ENCODE assay signal across 8 cellular contexts in genomic region chr7:135210818-135211178, GRCh38. TPM values are rescaled to one million over a fixed set of nuclear protein-coding genes. Genes with fewer than 3 reads are reported as not detected.
DNase-seq lines count a peak whose midpoint lies in the region; ATAC-seq and TF ChIP-seq lines count a peak whose summit lies in the region.

No MANE protein-coding gene starts in this region.

- TF ChIP-seq CTCF in WI38 (IDR thresholded peaks at IDR 0.05; ENCODE audit: low read depth, low read length), result no peak
- no peak for TF ChIP-seq CTCF in fibroblast of villous mesenchyme (IDR thresholded peaks at IDR 0.05; ENCODE audit: insufficient read depth, low read depth, low read length)
- TF ChIP-seq CTCF in parathyroid adenoma (IDR thresholded peaks at IDR 0.05), result no peak

- peak overlapping the region; percentile 77 for H3K4me2 ChIP-seq in parathyroid adenoma (ENCODE audit: low read length)

- H3K36me3 ChIP-seq in ES-I3 (ENCODE audit: insufficient read depth, low read length) (no peaks in the 10 kb centered on the region), parathyroid adenoma (ENCODE audit: control insufficient read depth, insufficient read depth, low read length) (no peaks in the 10 kb centered on the region)

- peak; percentile 1 for ATAC-seq in HG03469 (IDR thresholded peaks at IDR 0.05; ENCODE audit: unreplicated experiment)
- no peak for ATAC-seq in HG02973 (IDR thresholded peaks at IDR 0.05; ENCODE audit: unreplicated experiment)

- DNase-seq in fibroblast of villous mesenchyme (ENCODE audit: low read depth), result peak; percentile 30
- DNase-seq in T1000 (lab: John Stamatoyannopoulos, UW), result no peak
- no peak for DNase-seq in SKM-1 treated with dmso at 0.1 percent for 144 hours (lab: John Stamatoyannopoulos, UW; ENCODE audit: unreplicated experiment)

- H3K4me3 ChIP-seq in WI38 (ENCODE audit: low read depth, low read length), result peak overlapping the region; percentile 85
- H3K4me3 ChIP-seq in fibroblast of villous mesenchyme (ENCODE audit: low read depth, low read length), result peak overlapping the region; percentile 87
- peak overlapping the region; percentile 85 for H3K4me3 ChIP-seq in parathyroid adenoma (ENCODE audit: low read depth, low read length)

- H3K27me3 ChIP-seq in parathyroid adenoma (ENCODE audit: control insufficient read depth, insufficient read depth, low read length), result no peaks in the 10 kb centered on the region

- H3K9me3 ChIP-seq in ES-I3 (ENCODE audit: control insufficient read depth, insufficient read depth, low read length), result no peaks in the 10 kb centered on the region
- no peaks in the 10 kb centered on the region for H3K9me3 ChIP-seq in parathyroid adenoma (ENCODE audit: control insufficient read depth, low read length)

- H3K9ac ChIP-seq in ES-I3 (ENCODE audit: low read depth, low read length) (peak overlapping the region; percentile 90), parathyroid adenoma (no peak overlapping the region)

- H3K4me1 ChIP-seq in ES-I3 (ENCODE audit: insufficient read depth, low read length) (peaks cover 5% of the 10 kb centered on the region), parathyroid adenoma (peaks cover 4% of the 10 kb centered on the region)

- peak overlapping the region; percentile 86 for H2AFZ ChIP-seq in parathyroid adenoma

- no peaks in the 10 kb centered on the region for H3K79me2 ChIP-seq in parathyroid adenoma

- peak overlapping the region; percentile 65 for H3K27ac ChIP-seq in parathyroid adenoma

RNA-seq across cellular contexts. Expression of gene WDR91, which starts 0.5 kb away (rescaled TPM):
- 4.3 and 5.8 TPM in 2 replicates for total RNA-seq in fibroblast of villous mesenchyme

RNA-seq across cellular contexts. Expression of gene STRA8, which starts 22.8 kb away (rescaled TPM):
- not detected in 2 replicates for total RNA-seq in fibroblast of villous mesenchyme

RNA-seq across cellular contexts. Expression of gene CYREN, which starts 40.3 kb away (rescaled TPM):
- total RNA-seq in fibroblast of villous mesenchyme, result 32.5 and 34.1 TPM in 2 replicates
